In the genomic region with DNA sequence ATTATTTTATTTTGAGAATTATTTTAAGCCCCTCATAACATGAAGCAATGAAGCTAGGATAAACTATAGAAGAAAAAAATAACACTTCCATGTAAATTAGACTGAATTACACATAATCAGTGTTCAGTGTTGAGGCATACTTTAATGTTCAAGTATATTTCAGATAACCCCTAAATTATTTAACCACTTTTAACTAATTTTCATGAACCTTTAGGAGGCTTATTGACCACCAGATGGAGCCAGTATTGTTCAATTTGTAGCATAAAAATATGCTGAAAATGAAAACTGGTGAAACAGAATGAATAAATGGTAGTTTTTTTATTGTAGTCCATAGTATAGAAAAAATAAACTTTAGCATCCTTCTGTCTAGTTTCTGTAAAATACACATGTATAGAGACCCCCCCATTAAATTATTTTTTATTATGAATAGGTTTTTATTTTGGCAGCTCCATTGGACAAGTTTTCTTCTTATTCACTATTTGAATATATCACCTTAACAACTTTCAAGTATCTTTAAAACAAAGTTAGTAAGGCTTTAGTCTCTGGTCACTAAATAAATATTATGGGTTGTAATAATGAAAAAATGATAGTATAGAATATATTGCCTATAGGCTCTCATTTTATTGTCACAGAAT, we compare ENCODE assay signal across 8 cellular contexts.
DNase-seq lines count a peak whose midpoint lies in the region; ATAC-seq and TF ChIP-seq lines count a peak whose summit lies in the region.

No MANE protein-coding gene starts in this region.

- H3K4me3 ChIP-seq in spleen = no peak overlapping the region

- peaks cover 0 to 17% (median 15%) of the 10 kb centered on the region in 8 donors for H3K9me3 ChIP-seq in spleen

- DNase-seq in NCI-H748 (lab: John Stamatoyannopoulos, UW; ENCODE audit: unreplicated experiment) (peak; percentile 4), NCI-H748 treated with DMSO at 0.1 percent for 48 hours (lab: John Stamatoyannopoulos, UW) (no peak), NCI-H69 (lab: John Stamatoyannopoulos, UW) (peak; percentile 75), fibroblast of gingiva (ENCODE audit: low read depth) (peak; percentile 36), spleen (no peak), hypothalamus (lab: John Stamatoyannopoulos, UW) (no peak)
- DNase-seq in stimulated activated CD4-positive, alpha-beta T cell treated with anti-CD3 and anti-CD28 coated beads, Interleukin-15, amount 100 ng/mL, for 24 hours = no peak

- no peaks in the 10 kb centered on the region for H3K4me1 Mint-ChIP-seq in activated T-helper 17 cell treated with anti-CD3 and anti-CD28 coated beads, Interleukin-2, amount 50 U/mL, for 72 hours

- ATAC-seq in activated T-helper 17 cell treated with anti-CD3 and anti-CD28 coated beads, Interleukin-2, amount 50 U/mL, for 72 hours (replicated peaks) = no peak

- intact Hi-C loops in spleen (cut with DNase I; ENCODE audit: low total_unique reads) = loop anchor here (5.0 kb wide), 1 partner anchor 523 kb away; a partner anchor contains a TSS

- H3K36me3 Mint-ChIP-seq in activated T-helper 17 cell treated with anti-CD3 and anti-CD28 coated beads, Interleukin-2, amount 50 U/mL, for 72 hours (ENCODE audit: low read depth) = no peaks in the 10 kb centered on the region

- no peaks in the 10 kb centered on the region for H3K36me3 ChIP-seq in spleen

- peaks cover 4% of the 10 kb centered on the region for H3K9me3 Mint-ChIP-seq in activated T-helper 17 cell treated with anti-CD3 and anti-CD28 coated beads, Interleukin-2, amount 50 U/mL, for 72 hours

- no peaks in the 10 kb centered on the region for H3K4me1 ChIP-seq in spleen

- no peak overlapping the region for H3K27ac Mint-ChIP-seq in activated T-helper 17 cell treated with anti-CD3 and anti-CD28 coated beads, Interleukin-2, amount 50 U/mL, for 72 hours

- H3K27ac ChIP-seq in spleen = no peak overlapping the region

- peak in 9 of 11 experiments; percentile 20 to 62 (median 46) for TF ChIP-seq CTCF in spleen (IDR thresholded peaks at IDR 0.05 in 8 of 11, conservative IDR thresholded peaks at IDR 0.05 in 3 of 11)

- H3K27me3 ChIP-seq in spleen (replicated peaks in 1 of 7) = no peaks in the 10 kb centered on the region

- H3K4me3 Mint-ChIP-seq in activated T-helper 17 cell treated with anti-CD3 and anti-CD28 coated beads, Interleukin-2, amount 50 U/mL, for 72 hours = no peak overlapping the region

- no peaks in the 10 kb centered on the region for H3K27me3 Mint-ChIP-seq in activated T-helper 17 cell treated with anti-CD3 and anti-CD28 coated beads, Interleukin-2, amount 50 U/mL, for 72 hours

- TF ChIP-seq POLR2A in spleen (IDR thresholded peaks at IDR 0.05) = no peak

Comparison
In these comparisons a context has a peak if more than half of its experiments do, and no peak if none do; other contexts are left out.
1. DNase-seq: peak in NCI-H748 (single experiment), NCI-H69 (single experiment) and fibroblast of gingiva (single experiment); none in NCI-H748 treated with DMSO at 0.1 percent for 48 hours (single experiment), spleen (single experiment), hypothalamus (0 of 51) and stimulated activated CD4-positive, alpha-beta T cell treated with anti-CD3 and anti-CD28 coated beads, Interleukin-15, amount 100 ng/mL, for 24 hours (single experiment).